Comparison of ENCODE assay signal across 14 cellular contexts in genomic region chr22:32407332-32407731, GRCh38.
DNase-seq lines count a peak whose midpoint lies in the region; ATAC-seq and TF ChIP-seq lines count a peak whose summit lies in the region.
"Had no signal": no experiment of that assay in that cellular context is flagged by ENCODE, and none has a peak within 500 bp of the region (broad histone marks: within the 10 kb centered on the region; RNA-seq: fewer than 3 reads in every experiment).

No MANE protein-coding gene starts in this region.

- no peak overlapping the region for H3K4me3 ChIP-seq in HEK293 (ENCODE audit: low read depth, low read length)
- H3K4me3 ChIP-seq: sigmoid colon, vagina had no signal

- no peak for TF ChIP-seq CTCF in HEK293 (tag by site-specific recombination; IDR thresholded peaks at IDR 0.05)

- H3K4me1 ChIP-seq in HEK293 (ENCODE audit: control insufficient read depth, insufficient read depth, low read length) = no peaks in the 10 kb centered on the region; the same call in 1 of the 2 replicates

- CTCF ChIA-PET in HEK293 (lab: Yijun Ruan, JAX) = no interaction called here

- H3K27ac ChIP-seq in HEK293 (ENCODE audit: extremely low read depth, low read depth, low read length) = no peak overlapping the region
- H3K27ac ChIP-seq: sigmoid colon, vagina had no signal

- H3K9me3 ChIP-seq in HEK293 (ENCODE audit: control insufficient read depth, insufficient read depth, low read depth, low read length) = no peaks in the 10 kb centered on the region
- H3K9me3 ChIP-seq: sigmoid colon, vagina had no signal

- H3K36me3 ChIP-seq in HEK293 (ENCODE audit: control insufficient read depth in 2 of 2, insufficient read depth in 1 of 2, low read length in 2 of 2) = peaks cover 64 to 66% of the 10 kb centered on the region in 2 experiments

- POLR2A ChIA-PET in HEK293 (lab: Yijun Ruan, JAX) = no interaction called here

- DNase-seq in NOMO-1 treated with DMSO at 0.1 percent for 48 hours (lab: John Stamatoyannopoulos, UW; ENCODE audit: unreplicated experiment) (peak; percentile 69), medulla oblongata (ENCODE audit: extremely low spot score) (peak; percentile 53), dedifferentiated amniotic fluid mesenchymal stem cell (ENCODE audit: extremely low spot score) (no peak), COLO668 (lab: John Stamatoyannopoulos, UW; ENCODE audit: unreplicated experiment) (no peak)
- DNase-seq: activated T-cell treated with anti-CD3 and anti-CD28 coated beads, Interleukin-2, amount 50 U/mL, for 4 hours; H9; NCI-H1417; sigmoid colon; T1000 had no signal

- peak; percentile 56 for ATAC-seq in GM18858 (IDR thresholded peaks at IDR 0.05; ENCODE audit: unreplicated experiment)
- ATAC-seq in HG02571 (IDR thresholded peaks at IDR 0.05; ENCODE audit: unreplicated experiment) = no peak
- ATAC-seq: activated T-cell treated with anti-CD3 and anti-CD28 coated beads, Interleukin-2, amount 50 U/mL, for 4 hours; esophagus mucosa had no signal

TF ChIP-seq in HEK293, 187 proteins besides CTCF, POLR2A, EP300 and RAD21:
- TF ChIP-seq PRDM1 (tag by site-specific recombination; IDR thresholded peaks at IDR 0.05) (0 out of 2 replicates have a peak, but pooled peaks have one; percentile 39), ZNF777 (tag by site-specific recombination; IDR thresholded peaks at IDR 0.05; ENCODE audit: borderline replicate concordance) (no peak)

Comparison
In these comparisons a context has a peak if more than half of its experiments do, and no peak if none do; other contexts are left out.
1. DNase-seq: peak in NOMO-1 treated with DMSO at 0.1 percent for 48 hours (single experiment) and medulla oblongata (single experiment); none in dedifferentiated amniotic fluid mesenchymal stem cell (single experiment) and COLO668 (single experiment).